1 cellular context compared by ENCODE assay signal in genomic region chr2:148651972-148652371, GRCh38.
TF ChIP-seq lines count a peak whose summit lies in the region.

No MANE protein-coding gene starts in this region.

TF ChIP-seq in K562, 482 proteins besides CTCF, POLR2A, EP300 and RAD21:
- TF ChIP-seq ZEB2 (IDR thresholded peaks at IDR 0.05) (no peak), CEBPG (CRISPR knock-in tag; IDR thresholded peaks at IDR 0.05) (no peak), CEBPG (tag; conservative IDR thresholded peaks at IDR 0.05 in 1 of 2, IDR thresholded peaks at IDR 0.05 in 1 of 2) (0 out of 4 replicates have a peak, but pooled peaks of 1 of the 2 experiments have one; percentile 12)
